8 cellular contexts compared by ENCODE assay signal in the genomic region with DNA sequence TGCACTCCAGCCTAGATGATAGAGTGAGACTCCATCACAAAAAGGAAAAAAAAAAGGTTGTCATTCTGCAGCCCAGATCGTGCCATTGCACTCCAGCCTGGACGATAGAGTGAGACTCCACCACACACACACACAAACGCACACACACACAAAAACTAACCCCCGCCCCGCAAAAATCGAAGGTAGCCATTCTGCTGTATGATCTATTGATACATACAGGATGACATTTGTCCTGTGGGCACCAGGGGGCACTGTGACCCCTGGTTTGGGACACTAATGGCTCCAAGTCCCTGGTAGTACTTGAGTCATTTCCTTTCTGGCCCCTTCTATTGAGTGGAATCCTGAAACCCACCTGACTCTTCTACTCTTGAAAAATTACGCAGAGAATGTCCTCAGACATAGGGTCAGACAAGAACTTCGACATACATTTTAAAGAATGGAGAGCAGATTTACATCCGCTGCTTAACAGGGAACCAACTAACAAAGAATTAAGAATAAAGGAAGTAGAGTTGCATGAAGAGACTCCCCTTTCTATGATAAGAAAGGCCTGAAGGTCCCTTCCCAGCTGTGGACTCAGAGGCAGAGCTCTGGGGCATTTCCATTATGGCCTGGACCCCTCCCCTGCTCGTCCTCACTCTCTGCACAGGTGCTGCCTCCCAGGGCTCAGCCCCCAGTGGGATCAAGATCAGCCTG. TPM values are rescaled to one million over a fixed set of nuclear protein-coding genes. Genes with fewer than 3 reads are reported as not detected.
A peak's percentile ranks its signal among the peaks of the same experiment; 100 is the strongest.
DNase-seq lines count a peak whose midpoint lies in the region; ATAC-seq, FAIRE-seq and TF ChIP-seq lines count a peak whose summit lies in the region.

No MANE protein-coding gene starts in this region.

- no peaks in the 10 kb centered on the region for H3F3A ChIP-seq in SU-DHL-6 (ENCODE audit: insufficient read depth)

- H2AFZ ChIP-seq in DND-41 (ENCODE audit: low read depth, low read length) (no peak overlapping the region), SU-DHL-6 (ENCODE audit: low read depth, low read length, severe bottlenecking) (no peak overlapping the region), keratinocyte (ENCODE audit: control insufficient read depth, low read length) (no peak overlapping the region)

- H3K36me3 ChIP-seq in DND-41 (ENCODE audit: insufficient read depth, low read length) (no peaks in the 10 kb centered on the region), SU-DHL-6 (ENCODE audit: low read length) (no peaks in the 10 kb centered on the region), keratinocyte (ENCODE audit: control insufficient read depth in 2 of 2, extremely low read depth in 1 of 2, insufficient read depth in 2 of 2, low read length in 2 of 2) (no peaks in the 10 kb centered on the region)

- TF ChIP-seq CTCF in DND-41 (IDR thresholded peaks at IDR 0.05; ENCODE audit: borderline replicate concordance, extremely low read depth, low read length, poor library complexity, severe bottlenecking) (peak; percentile 88), SU-DHL-6 (IDR thresholded peaks at IDR 0.05; ENCODE audit: insufficient read depth, low read length, poor library complexity, severe bottlenecking) (peak; percentile 30), astrocyte of the cerebellum (IDR thresholded peaks at IDR 0.05; ENCODE audit: low read depth, low read length, missing control alignments) (peak; percentile 74), keratinocyte (optimal IDR thresholded peaks at IDR 0.05 in 1 of 3, IDR thresholded peaks at IDR 0.05 in 1 of 3, conservative IDR thresholded peaks at IDR 0.05 in 1 of 3; ENCODE audit: extremely low read depth in 1 of 3, insufficient read depth in 2 of 3, low read length in 3 of 3) (peak; percentile 70 to 82 (median 73))

- H3K79me2 ChIP-seq in DND-41 (ENCODE audit: insufficient read depth, low read length), result no peaks in the 10 kb centered on the region
- no peaks in the 10 kb centered on the region for H3K79me2 ChIP-seq in SU-DHL-6 (ENCODE audit: insufficient read depth, low read length)
- no peaks in the 10 kb centered on the region for H3K79me2 ChIP-seq in keratinocyte (ENCODE audit: control insufficient read depth, insufficient read depth, low read length)

- H3K9me2 ChIP-seq in SU-DHL-6 (replicated peaks; ENCODE audit: insufficient read depth, low read length), result no peaks in the 10 kb centered on the region

- dilution Hi-C loops in keratinocyte (cut with MboI; ENCODE audit: extremely low pct_ligation_motif_present, low sequenced_read_pairs), result no loop called here

- no peaks in the 10 kb centered on the region for H3K9me3 ChIP-seq in DND-41 (ENCODE audit: insufficient read depth, low read length, severe bottlenecking)
- no peaks in the 10 kb centered on the region for H3K9me3 ChIP-seq in SU-DHL-6 (ENCODE audit: insufficient read depth, low read length)
- H3K9me3 ChIP-seq in keratinocyte (ENCODE audit: control insufficient read depth, low read depth, low read length), result no peaks in the 10 kb centered on the region

- H4K20me1 ChIP-seq in DND-41 (ENCODE audit: insufficient read depth, low read length) (no peaks in the 10 kb centered on the region), SU-DHL-6 (ENCODE audit: low read depth, low read length) (no peaks in the 10 kb centered on the region), keratinocyte (ENCODE audit: control insufficient read depth, extremely low read depth, insufficient read depth, low read length) (no peaks in the 10 kb centered on the region)

- H3K9ac ChIP-seq in DND-41 (ENCODE audit: low read depth, low read length), result no peak overlapping the region
- H3K9ac ChIP-seq in SU-DHL-6 (ENCODE audit: low read length), result no peak overlapping the region
- H3K9ac ChIP-seq in keratinocyte (ENCODE audit: control insufficient read depth, extremely low read depth, insufficient read depth, low read length), result no peak overlapping the region

- H3K9me1 ChIP-seq in keratinocyte (ENCODE audit: control insufficient read depth, extremely low read depth, insufficient read depth, low read length), result no peaks in the 10 kb centered on the region

- no peak for FAIRE-seq in keratinocyte (lab: Jason Lieb, UNC)

- peak; percentile 75 for DNase-seq in DND-41
- peak; percentile 23 for DNase-seq in HuH-7.5 (ENCODE audit: low spot score)
- peak; percentile 6 for DNase-seq in astrocyte of the cerebellum (ENCODE audit: low read depth)
- DNase-seq in keratinocyte (ENCODE audit: low read depth, low spot score), result peak; percentile 23
- DNase-seq in stimulated activated CD4-positive, alpha-beta T cell treated with anti-CD3 and anti-CD28 coated beads, TNF-alpha, amount 100 ng/mL, for 48 hours (ENCODE audit: low read depth in 3 of 3), result peak; percentile 26 to 31 (median 28)

- H3K4me2 ChIP-seq in DND-41 (ENCODE audit: insufficient read depth, low read length), result no peak overlapping the region
- no peak overlapping the region for H3K4me2 ChIP-seq in SU-DHL-6 (ENCODE audit: low read depth, low read length, poor library complexity, severe bottlenecking)
- no peak overlapping the region for H3K4me2 ChIP-seq in keratinocyte (ENCODE audit: control insufficient read depth, extremely low read depth, insufficient read depth, low read depth, low read length)

- no peak overlapping the region for H3K4me3 ChIP-seq in DND-41 (ENCODE audit: low read depth in 1 of 2, low read length in 2 of 2)
- no peak overlapping the region for H3K4me3 ChIP-seq in SU-DHL-6 (ENCODE audit: insufficient read depth, low read length, poor library complexity, severe bottlenecking)
- H3K4me3 ChIP-seq in astrocyte of the cerebellum (ENCODE audit: low read depth, low read length), result no peak overlapping the region
- no peak overlapping the region for H3K4me3 ChIP-seq in keratinocyte (ENCODE audit: control insufficient read depth in 2 of 3, extremely low read depth in 1 of 3, insufficient read depth in 2 of 3, low read depth in 1 of 3, low read length in 3 of 3)

- H3K4me1 ChIP-seq in DND-41 (ENCODE audit: insufficient read depth, low read length) (peaks cover 4% of the 10 kb centered on the region), keratinocyte (ENCODE audit: control insufficient read depth, extremely low read depth, insufficient read depth, low read length) (no peaks in the 10 kb centered on the region)

- peak; percentile 96 for ATAC-seq in DND-41 (ENCODE audit: insufficient read depth, low read depth)
- ATAC-seq in GM21390 (IDR thresholded peaks at IDR 0.05; ENCODE audit: unreplicated experiment), result no peak
- ATAC-seq in HG02610 (IDR thresholded peaks at IDR 0.05; ENCODE audit: unreplicated experiment), result no peak

- no peak overlapping the region for H3K27ac ChIP-seq in DND-41 (ENCODE audit: low read length)
- H3K27ac ChIP-seq in SU-DHL-6 (ENCODE audit: low read depth, low read length), result no peak overlapping the region
- H3K27ac ChIP-seq in keratinocyte (ENCODE audit: control insufficient read depth, insufficient read depth, low read length), result no peak overlapping the region

- H3K27me3 ChIP-seq in DND-41 (ENCODE audit: insufficient read depth, low read length, poor library complexity) (no peaks in the 10 kb centered on the region), SU-DHL-6 (ENCODE audit: low read length) (no peaks in the 10 kb centered on the region), keratinocyte (ENCODE audit: control insufficient read depth, extremely low read depth, insufficient read depth, low read length) (no peaks in the 10 kb centered on the region)

- in situ Hi-C loops in astrocyte of the cerebellum (cut with HindIII; ENCODE audit: low sequenced_read_pairs), result loop anchor here (25.0 kb wide), 1 partner anchor 318 kb away; no protein-coding TSS in a partner anchor

RNA-seq across cellular contexts. Expression of a gene that starts 35.0 kb away (rescaled TPM):
- polyA plus RNA-seq in keratinocyte, result 0.04 to 0.06 TPM (median 0.05 TPM) in 3 replicates
- not detected for polyA plus RNA-seq in keratinocyte (2011; ENCODE audit: low read depth)
- not detected in 2 replicates for polyA plus RNA-seq in keratinocyte (2011; cell fraction: cytosol; rRNA removed)
- 0.05 TPM in 1 of 2 replicates, not detected in the other for polyA plus RNA-seq in keratinocyte (2011; cell fraction: nucleus; rRNA removed)
- not detected in 2 replicates for polyA plus RNA-seq in keratinocyte (2012; ENCODE audit: low replicate concordance)
- polyA minus RNA-seq in keratinocyte, result 0.26 to 0.40 TPM in 2 of 3 replicates, not detected in the other
- not detected for polyA minus RNA-seq in keratinocyte (2011; cell fraction: cytosol; rRNA and poly(A)+ RNA removed)
- polyA minus RNA-seq in keratinocyte (2011; cell fraction: nucleus; rRNA and poly(A)+ RNA removed), result 0.21 and 0.54 TPM in 2 replicates

RNA-seq across cellular contexts. Expression of a gene that starts 50.3 kb away (rescaled TPM):
- not detected in 3 replicates for polyA plus RNA-seq in keratinocyte
- not detected for polyA plus RNA-seq in keratinocyte (2011; ENCODE audit: low read depth)
- polyA plus RNA-seq in keratinocyte (2011; cell fraction: cytosol; rRNA removed), result not detected in 2 replicates
- polyA plus RNA-seq in keratinocyte (2011; cell fraction: nucleus; rRNA removed), result not detected in 2 replicates
- polyA plus RNA-seq in keratinocyte (2012; ENCODE audit: low replicate concordance), result not detected in 2 replicates
- polyA minus RNA-seq in keratinocyte, result not detected in 3 replicates
- polyA minus RNA-seq in keratinocyte (2011; cell fraction: cytosol; rRNA and poly(A)+ RNA removed), result not detected
- polyA minus RNA-seq in keratinocyte (2011; cell fraction: nucleus; rRNA and poly(A)+ RNA removed), result not detected in 2 replicates

Comparison
In these comparisons a context has a peak if more than half of its experiments do, and no peak if none do; other contexts are left out.
1. DNase-seq: peak in every context shown above with its lines; median percentile 75 in DND-41; 28 in stimulated activated CD4-positive, alpha-beta T cell treated with anti-CD3 and anti-CD28 coated beads, TNF-alpha, amount 100 ng/mL, for 48 hours; 23 in HuH-7.5; 23 in keratinocyte; 6 in astrocyte of the cerebellum.
2. CTCF ChIP-seq: peak in every context shown above with its lines; median percentile 88 in DND-41; 74 in astrocyte of the cerebellum; 73 in keratinocyte; 30 in SU-DHL-6.